ENCODE assay signal across 1 cellular context in the genomic region with DNA sequence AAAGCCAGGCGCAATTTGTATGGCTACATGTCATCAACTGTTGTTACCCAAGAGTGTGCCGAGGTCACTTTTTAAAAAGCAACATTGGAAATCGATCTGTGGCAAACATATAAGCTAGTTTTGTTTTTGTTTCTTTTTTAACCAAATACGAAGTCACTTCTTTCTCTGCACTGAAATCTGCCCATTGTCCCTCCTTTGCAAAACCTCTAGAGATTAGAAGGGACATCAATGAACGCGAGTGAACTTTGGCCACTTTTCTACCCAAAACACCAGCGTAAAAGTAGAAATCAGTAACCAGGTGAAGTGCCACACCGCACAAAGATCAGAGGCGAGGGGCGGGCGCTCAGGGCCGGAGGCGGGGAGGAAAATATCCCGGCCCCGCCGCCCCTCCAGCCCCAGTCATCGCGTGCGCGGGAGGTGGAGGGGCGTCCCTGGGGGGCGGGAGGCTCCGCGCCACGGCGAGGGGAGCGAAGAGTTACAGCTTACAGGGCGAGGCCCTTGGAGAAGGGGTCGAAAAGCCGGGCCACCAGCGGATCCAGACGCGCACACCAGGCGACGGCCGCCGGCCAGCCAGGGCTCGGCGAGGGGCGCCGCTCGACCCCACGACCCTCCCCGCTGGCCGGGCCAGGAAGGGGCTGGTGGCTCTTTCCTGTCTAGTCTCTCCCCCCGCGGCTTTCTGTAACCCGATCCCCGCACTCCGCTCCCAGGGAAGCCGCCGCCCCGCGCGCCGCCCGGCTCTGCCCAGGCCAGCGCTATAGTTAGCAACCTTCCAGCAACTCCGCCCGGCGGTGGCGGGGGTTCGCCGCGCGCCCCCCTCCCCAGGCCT.
TF ChIP-seq lines count a peak whose summit lies in the region.

No MANE protein-coding gene starts in this region.

TF ChIP-seq in HepG2, 621 proteins besides CTCF, POLR2A, EP300 and RAD21 (continued from another document and continues in another):
- TF ChIP-seq, protein P1, sequence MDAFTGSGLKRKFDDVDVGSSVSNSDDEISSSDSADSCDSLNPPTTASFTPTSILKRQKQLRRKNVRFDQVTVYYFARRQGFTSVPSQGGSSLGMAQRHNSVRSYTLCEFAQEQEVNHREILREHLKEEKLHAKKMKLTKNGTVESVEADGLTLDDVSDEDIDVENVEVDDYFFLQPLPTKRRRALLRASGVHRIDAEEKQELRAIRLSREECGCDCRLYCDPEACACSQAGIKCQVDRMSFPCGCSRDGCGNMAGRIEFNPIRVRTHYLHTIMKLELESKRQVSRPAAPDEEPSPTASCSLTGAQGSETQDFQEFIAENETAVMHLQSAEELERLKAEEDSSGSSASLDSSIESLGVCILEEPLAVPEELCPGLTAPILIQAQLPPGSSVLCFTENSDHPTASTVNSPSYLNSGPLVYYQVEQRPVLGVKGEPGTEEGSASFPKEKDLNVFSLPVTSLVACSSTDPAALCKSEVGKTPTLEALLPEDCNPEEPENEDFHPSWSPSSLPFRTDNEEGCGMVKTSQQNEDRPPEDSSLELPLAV (CRISPR knock-in tag; conservative IDR thresholded peaks at IDR 0.05; ENCODE audit: low read depth) = no peak
- TF ChIP-seq ZNF468 (CRISPR knock-in tag; IDR thresholded peaks at IDR 0.05) = no peak
- TF ChIP-seq THAP11 (CRISPR knock-in tag; IDR thresholded peaks at IDR 0.05) = peak; percentile 62
- TF ChIP-seq MED13 (CRISPR knock-in tag; IDR thresholded peaks at IDR 0.05) = peak; percentile 61; the same call in 1 of the 2 replicates
- TF ChIP-seq FOXO1 (CRISPR knock-in tag; IDR thresholded peaks at IDR 0.05) = peak; percentile 85
- TF ChIP-seq ZNF260 (CRISPR knock-in tag; IDR thresholded peaks at IDR 0.05; ENCODE audit: borderline replicate concordance, low read depth) = no peak
- TF ChIP-seq, protein P2, sequence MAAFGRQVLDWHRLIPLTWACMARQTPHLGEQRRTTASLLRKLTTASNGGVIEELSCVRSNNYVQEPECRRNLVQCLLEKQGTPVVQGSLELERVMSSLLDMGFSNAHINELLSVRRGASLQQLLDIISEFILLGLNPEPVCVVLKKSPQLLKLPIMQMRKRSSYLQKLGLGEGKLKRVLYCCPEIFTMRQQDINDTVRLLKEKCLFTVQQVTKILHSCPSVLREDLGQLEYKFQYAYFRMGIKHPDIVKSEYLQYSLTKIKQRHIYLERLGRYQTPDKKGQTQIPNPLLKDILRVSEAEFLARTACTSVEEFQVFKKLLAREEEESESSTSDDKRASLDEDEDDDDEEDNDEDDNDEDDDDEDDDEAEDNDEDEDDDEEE (CRISPR knock-in tag; IDR thresholded peaks at IDR 0.05) = peak; percentile 66; the same call in 1 of the 2 replicates
- TF ChIP-seq, protein P3, sequence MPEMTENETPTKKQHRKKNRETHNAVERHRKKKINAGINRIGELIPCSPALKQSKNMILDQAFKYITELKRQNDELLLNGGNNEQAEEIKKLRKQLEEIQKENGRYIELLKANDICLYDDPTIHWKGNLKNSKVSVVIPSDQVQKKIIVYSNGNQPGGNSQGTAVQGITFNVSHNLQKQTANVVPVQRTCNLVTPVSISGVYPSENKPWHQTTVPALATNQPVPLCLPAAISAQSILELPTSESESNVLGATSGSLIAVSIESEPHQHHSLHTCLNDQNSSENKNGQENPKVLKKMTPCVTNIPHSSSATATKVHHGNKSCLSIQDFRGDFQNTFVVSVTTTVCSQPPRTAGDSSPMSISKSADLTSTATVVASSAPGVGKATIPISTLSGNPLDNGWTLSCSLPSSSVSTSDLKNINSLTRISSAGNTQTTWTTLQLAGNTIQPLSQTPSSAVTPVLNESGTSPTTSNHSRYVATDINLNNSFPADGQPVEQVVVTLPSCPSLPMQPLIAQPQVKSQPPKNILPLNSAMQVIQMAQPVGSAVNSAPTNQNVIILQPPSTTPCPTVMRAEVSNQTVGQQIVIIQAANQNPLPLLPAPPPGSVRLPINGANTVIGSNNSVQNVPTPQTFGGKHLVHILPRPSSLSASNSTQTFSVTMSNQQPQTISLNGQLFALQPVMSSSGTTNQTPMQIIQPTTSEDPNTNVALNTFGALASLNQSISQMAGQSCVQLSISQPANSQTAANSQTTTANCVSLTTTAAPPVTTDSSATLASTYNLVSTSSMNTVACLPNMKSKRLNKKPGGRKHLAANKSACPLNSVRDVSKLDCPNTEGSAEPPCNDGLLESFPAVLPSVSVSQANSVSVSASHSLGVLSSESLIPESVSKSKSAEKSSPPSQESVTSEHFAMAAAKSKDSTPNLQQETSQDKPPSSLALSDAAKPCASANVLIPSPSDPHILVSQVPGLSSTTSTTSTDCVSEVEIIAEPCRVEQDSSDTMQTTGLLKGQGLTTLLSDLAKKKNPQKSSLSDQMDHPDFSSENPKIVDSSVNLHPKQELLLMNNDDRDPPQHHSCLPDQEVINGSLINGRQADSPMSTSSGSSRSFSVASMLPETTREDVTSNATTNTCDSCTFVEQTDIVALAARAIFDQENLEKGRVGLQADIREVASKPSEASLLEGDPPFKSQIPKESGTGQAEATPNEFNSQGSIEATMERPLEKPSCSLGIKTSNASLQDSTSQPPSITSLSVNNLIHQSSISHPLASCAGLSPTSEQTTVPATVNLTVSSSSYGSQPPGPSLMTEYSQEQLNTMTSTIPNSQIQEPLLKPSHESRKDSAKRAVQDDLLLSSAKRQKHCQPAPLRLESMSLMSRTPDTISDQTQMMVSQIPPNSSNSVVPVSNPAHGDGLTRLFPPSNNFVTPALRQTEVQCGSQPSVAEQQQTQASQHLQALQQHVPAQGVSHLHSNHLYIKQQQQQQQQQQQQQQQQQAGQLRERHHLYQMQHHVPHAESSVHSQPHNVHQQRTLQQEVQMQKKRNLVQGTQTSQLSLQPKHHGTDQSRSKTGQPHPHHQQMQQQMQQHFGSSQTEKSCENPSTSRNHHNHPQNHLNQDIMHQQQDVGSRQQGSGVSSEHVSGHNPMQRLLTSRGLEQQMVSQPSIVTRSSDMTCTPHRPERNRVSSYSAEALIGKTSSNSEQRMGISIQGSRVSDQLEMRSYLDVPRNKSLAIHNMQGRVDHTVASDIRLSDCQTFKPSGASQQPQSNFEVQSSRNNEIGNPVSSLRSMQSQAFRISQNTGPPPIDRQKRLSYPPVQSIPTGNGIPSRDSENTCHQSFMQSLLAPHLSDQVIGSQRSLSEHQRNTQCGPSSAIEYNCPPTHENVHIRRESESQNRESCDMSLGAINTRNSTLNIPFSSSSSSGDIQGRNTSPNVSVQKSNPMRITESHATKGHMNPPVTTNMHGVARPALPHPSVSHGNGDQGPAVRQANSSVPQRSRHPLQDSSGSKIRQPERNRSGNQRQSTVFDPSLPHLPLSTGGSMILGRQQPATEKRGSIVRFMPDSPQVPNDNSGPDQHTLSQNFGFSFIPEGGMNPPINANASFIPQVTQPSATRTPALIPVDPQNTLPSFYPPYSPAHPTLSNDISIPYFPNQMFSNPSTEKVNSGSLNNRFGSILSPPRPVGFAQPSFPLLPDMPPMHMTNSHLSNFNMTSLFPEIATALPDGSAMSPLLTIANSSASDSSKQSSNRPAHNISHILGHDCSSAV (CRISPR knock-in tag; IDR thresholded peaks at IDR 0.05; ENCODE audit: borderline replicate concordance) = 0 out of 2 replicates have a peak, but pooled peaks have one; percentile 50
- TF ChIP-seq ZZZ3 (CRISPR knock-in tag; IDR thresholded peaks at IDR 0.05; ENCODE audit: borderline replicate concordance) = no peak
- TF ChIP-seq NONO (IDR thresholded peaks at IDR 0.05) = no peak
- peak; percentile 81 for TF ChIP-seq NONO (CRISPR knock-in tag; conservative IDR thresholded peaks at IDR 0.05)
- TF ChIP-seq ZMYM3 (CRISPR knock-in tag; IDR thresholded peaks at IDR 0.05) = peak; percentile 27; the same call in 1 of the 2 replicates
- no peak; the same call in 1 of the 2 replicates for TF ChIP-seq ZNF788 (CRISPR knock-in tag; IDR thresholded peaks at IDR 0.05; ENCODE audit: borderline replicate concordance)
- TF ChIP-seq, protein P4, sequence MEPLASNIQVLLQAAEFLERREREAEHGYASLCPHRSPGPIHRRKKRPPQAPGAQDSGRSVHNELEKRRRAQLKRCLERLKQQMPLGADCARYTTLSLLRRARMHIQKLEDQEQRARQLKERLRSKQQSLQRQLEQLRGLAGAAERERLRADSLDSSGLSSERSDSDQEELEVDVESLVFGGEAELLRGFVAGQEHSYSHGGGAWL (CRISPR knock-in tag; IDR thresholded peaks at IDR 0.05) = peak; percentile 95
- no peak for TF ChIP-seq ZNF672 (CRISPR knock-in tag; IDR thresholded peaks at IDR 0.05)
- peak; percentile 87 for TF ChIP-seq FOXA3 (CRISPR knock-in tag; IDR thresholded peaks at IDR 0.05)
- TF ChIP-seq, protein P5, sequence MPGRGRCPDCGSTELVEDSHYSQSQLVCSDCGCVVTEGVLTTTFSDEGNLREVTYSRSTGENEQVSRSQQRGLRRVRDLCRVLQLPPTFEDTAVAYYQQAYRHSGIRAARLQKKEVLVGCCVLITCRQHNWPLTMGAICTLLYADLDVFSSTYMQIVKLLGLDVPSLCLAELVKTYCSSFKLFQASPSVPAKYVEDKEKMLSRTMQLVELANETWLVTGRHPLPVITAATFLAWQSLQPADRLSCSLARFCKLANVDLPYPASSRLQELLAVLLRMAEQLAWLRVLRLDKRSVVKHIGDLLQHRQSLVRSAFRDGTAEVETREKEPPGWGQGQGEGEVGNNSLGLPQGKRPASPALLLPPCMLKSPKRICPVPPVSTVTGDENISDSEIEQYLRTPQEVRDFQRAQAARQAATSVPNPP (CRISPR knock-in tag; IDR thresholded peaks at IDR 0.05) = peak; percentile 96
- TF ChIP-seq MTF1 (CRISPR knock-in tag; IDR thresholded peaks at IDR 0.05) = no peak; the same call in 1 of the 2 replicates
- peak; percentile 31; the same call in 1 of the 2 replicates for TF ChIP-seq CBX5 (CRISPR knock-in tag; IDR thresholded peaks at IDR 0.05; ENCODE audit: borderline replicate concordance)
- TF ChIP-seq, protein P6, sequence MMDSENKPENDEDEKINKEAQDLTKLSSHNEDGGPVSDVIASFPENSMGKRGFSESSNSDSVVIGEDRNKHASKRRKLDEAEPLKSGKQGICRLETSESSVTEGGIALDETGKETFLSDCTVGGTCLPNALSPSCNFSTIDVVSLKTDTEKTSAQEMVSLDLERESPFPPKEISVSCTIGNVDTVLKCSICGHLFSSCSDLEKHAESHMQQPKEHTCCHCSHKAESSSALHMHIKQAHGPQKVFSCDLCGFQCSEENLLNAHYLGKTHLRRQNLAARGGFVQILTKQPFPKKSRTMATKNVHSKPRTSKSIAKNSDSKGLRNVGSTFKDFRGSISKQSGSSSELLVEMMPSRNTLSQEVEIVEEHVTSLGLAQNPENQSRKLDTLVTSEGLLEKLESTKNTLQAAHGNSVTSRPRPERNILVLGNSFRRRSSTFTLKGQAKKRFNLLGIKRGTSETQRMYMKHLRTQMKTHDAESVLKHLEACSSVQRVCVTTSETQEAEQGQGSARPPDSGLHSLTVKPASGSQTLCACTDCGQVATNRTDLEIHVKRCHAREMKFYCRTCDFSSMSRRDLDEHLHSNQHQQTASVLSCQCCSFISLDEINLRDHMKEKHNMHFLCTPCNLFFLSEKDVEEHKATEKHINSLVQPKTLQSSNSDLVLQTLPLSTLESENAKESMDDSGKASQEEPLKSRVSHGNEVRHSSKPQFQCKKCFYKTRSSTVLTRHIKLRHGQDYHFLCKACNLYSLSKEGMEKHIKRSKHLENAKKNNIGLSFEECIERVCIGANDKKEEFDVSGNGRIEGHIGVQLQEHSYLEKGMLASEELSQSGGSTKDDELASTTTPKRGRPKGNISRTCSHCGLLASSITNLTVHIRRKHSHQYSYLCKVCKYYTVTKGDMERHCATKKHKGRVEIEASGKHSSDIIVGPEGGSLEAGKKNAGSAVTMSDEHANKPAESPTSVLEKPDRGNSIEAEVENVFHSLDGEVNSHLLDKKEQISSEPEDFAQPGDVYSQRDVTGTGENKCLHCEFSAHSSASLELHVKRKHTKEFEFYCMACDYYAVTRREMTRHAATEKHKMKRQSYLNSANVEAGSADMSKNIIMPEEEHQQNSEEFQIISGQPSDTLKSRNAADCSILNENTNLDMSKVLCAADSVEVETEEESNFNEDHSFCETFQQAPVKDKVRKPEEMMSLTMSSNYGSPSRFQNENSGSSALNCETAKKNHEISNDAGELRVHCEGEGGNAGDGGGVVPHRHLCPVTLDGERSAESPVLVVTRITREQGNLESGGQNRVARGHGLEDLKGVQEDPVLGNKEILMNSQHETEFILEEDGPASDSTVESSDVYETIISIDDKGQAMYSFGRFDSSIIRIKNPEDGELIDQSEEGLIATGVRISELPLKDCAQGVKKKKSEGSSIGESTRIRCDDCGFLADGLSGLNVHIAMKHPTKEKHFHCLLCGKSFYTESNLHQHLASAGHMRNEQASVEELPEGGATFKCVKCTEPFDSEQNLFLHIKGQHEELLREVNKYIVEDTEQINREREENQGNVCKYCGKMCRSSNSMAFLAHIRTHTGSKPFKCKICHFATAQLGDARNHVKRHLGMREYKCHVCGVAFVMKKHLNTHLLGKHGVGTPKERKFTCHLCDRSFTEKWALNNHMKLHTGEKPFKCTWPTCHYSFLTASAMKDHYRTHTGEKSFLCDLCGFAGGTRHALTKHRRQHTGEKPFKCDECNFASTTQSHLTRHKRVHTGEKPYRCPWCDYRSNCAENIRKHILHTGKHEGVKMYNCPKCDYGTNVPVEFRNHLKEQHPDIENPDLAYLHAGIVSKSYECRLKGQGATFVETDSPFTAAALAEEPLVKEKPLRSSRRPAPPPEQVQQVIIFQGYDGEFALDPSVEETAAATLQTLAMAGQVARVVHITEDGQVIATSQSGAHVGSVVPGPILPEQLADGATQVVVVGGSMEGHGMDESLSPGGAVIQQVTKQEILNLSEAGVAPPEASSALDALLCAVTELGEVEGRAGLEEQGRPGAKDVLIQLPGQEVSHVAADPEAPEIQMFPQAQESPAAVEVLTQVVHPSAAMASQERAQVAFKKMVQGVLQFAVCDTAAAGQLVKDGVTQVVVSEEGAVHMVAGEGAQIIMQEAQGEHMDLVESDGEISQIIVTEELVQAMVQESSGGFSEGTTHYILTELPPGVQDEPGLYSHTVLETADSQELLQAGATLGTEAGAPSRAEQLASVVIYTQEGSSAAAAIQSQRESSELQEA (CRISPR knock-in tag; IDR thresholded peaks at IDR 0.05; ENCODE audit: not compliant biosample characterization) = no peak
- TF ChIP-seq, protein P7, sequence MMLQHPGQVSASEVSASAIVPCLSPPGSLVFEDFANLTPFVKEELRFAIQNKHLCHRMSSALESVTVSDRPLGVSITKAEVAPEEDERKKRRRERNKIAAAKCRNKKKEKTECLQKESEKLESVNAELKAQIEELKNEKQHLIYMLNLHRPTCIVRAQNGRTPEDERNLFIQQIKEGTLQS (CRISPR knock-in tag; IDR thresholded peaks at IDR 0.05) = peak; percentile 43; the same call in 1 of the 2 replicates
